ENCODE assay signal across 1 cellular context in genomic region chr11:13343931-13344717, GRCh38.
TF ChIP-seq lines count a peak whose summit lies in the region.

No MANE protein-coding gene starts in this region.

TF ChIP-seq in IMR-90, 13 proteins besides CTCF, POLR2A, EP300 and RAD21:
- TF ChIP-seq BHLHE40 (IDR thresholded peaks at IDR 0.05; ENCODE audit: low read depth, low read length) (no peak), SMC3 (IDR thresholded peaks at IDR 0.05; ENCODE audit: low read depth, low read length) (peak; percentile 88), MXI1 (IDR thresholded peaks at IDR 0.05; ENCODE audit: borderline replicate concordance, low read depth, low read length) (no peak)
